Comparison of ENCODE assay signal across 1 cellular context in the genomic region with DNA sequence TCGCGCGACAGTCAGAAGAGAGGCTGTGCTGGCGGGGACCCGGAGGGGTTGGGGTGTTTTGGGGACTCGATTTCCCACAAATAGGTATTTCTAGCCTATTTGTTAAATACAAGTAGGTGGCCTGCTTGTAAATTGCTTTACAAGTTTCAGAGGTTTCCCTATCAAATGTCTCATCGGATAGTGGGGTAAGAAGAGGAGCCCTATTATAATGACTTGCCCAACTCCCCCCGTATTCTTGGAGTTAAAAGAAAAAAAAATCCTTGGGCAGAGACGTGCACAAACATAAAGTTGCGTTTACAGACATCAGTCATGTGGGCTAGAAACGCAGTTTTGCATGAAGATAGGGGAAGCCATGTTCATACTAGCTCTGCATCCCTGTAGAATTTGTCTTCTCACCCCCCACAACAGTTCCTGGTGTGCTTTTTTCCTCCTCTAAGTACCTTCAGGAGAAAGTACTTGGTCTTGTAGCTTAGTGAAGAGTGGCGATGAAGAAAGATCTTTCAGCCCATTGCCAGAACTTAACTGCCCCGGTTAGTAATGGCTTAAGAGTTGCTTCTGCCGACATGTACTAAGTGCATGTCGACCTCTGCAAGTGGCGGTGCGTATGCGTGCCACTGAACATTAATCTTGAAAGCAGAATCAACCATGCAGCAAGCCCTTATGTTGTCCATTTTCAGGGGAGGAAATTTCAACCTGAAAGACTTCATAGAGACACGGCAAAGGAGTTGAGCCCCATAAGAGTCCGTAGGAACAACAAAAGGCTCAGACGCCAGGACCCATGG.
TF ChIP-seq lines count a peak whose summit lies in the region.

No MANE protein-coding gene starts in this region.

TF ChIP-seq in HepG2, 621 proteins besides CTCF, POLR2A, EP300 and RAD21 (continued from another document):
- TF ChIP-seq ZNF605 (CRISPR knock-in tag; IDR thresholded peaks at IDR 0.05), result peak; percentile 62
